Comparison of ENCODE assay signal across 1 cellular context in genomic region chr3:55481918-55482495, GRCh38.
TF ChIP-seq lines count a peak whose summit lies in the region.

No MANE protein-coding gene starts in this region.

TF ChIP-seq in SK-N-SH treated with all-trans-retinoic acid at 6 μM for 48 hours, 23 proteins besides CTCF, POLR2A, EP300 and RAD21 (continued from another document):
- TF ChIP-seq ZNF70 (CRISPR knock-in tag; IDR thresholded peaks at IDR 0.05): no peak
- TF ChIP-seq OSR1 (CRISPR knock-in tag; IDR thresholded peaks at IDR 0.05): no peak
- TF ChIP-seq ZFP30 (CRISPR knock-in tag; IDR thresholded peaks at IDR 0.05): no peak
- TF ChIP-seq ZFP3 (CRISPR knock-in tag; IDR thresholded peaks at IDR 0.05): no peak
